In genomic region chr10:3978762-3979161, GRCh38 we compare ENCODE assay signal across 17 cellular contexts.
A peak's percentile ranks its signal among the peaks of the same experiment; 100 is the strongest.
DNase-seq lines count a peak whose midpoint lies in the region; TF ChIP-seq lines count a peak whose summit lies in the region.
"Had no signal": no experiment of that assay in that cellular context is flagged by ENCODE, and none has a peak within 500 bp of the region (broad histone marks: within the 10 kb centered on the region; RNA-seq: fewer than 3 reads in every experiment).

No MANE protein-coding gene starts in this region.

- H2BK120ac ChIP-seq in mesenchymal stem cell (ENCODE audit: low read depth, low read length) = peak overlapping the region; percentile 8

- H3K9me3 ChIP-seq in mesenchymal stem cell (ENCODE audit: control insufficient read depth, low read length) = peaks cover 15% of the 10 kb centered on the region
- H3K9me3 ChIP-seq: right lobe of liver had no signal

- H3K18ac ChIP-seq in mesenchymal stem cell (ENCODE audit: low read depth in 1 of 2, low read length in 2 of 2) = no peak overlapping the region

- no peaks in the 10 kb centered on the region for H3K27me3 Mint-ChIP-seq in activated CD4-positive, alpha-beta T cell treated with anti-CD3 and anti-CD28 coated beads, Interleukin-2, amount 10 ng/mL, durations not matched to agents 7 days and 5 days
- H3K27me3 Mint-ChIP-seq: type B pancreatic cell had no signal

- no peak overlapping the region for H3K4me2 ChIP-seq in mesenchymal stem cell (ENCODE audit: low read length, poor library complexity, severe bottlenecking)

- peaks cover 38% of the 10 kb centered on the region for H3K36me3 Mint-ChIP-seq in activated CD4-positive, alpha-beta T cell treated with anti-CD3 and anti-CD28 coated beads, Interleukin-2, amount 10 ng/mL, durations not matched to agents 7 days and 5 days (ENCODE audit: low read depth)

- H3K23ac ChIP-seq in mesenchymal stem cell (ENCODE audit: low read length in 2 of 2) = no peak overlapping the region

- no peak overlapping the region for H3K4ac ChIP-seq in mesenchymal stem cell (ENCODE audit: low read depth in 1 of 2, low read length in 2 of 2)

- H2AFZ ChIP-seq in mesenchymal stem cell (ENCODE audit: low read depth, low read length) = no peak overlapping the region

- no peak overlapping the region for H2BK5ac ChIP-seq in mesenchymal stem cell (ENCODE audit: low read depth, low read length, poor library complexity, severe bottlenecking)

- H3K36me3 ChIP-seq in mesenchymal stem cell (ENCODE audit: control insufficient read depth in 1 of 2, insufficient read depth in 2 of 2, low read depth in 1 of 2, low read length in 2 of 2) = no peaks in the 10 kb centered on the region
- H3K36me3 ChIP-seq: left lung, right lobe of liver had no signal

- no peaks in the 10 kb centered on the region for H3K79me1 ChIP-seq in mesenchymal stem cell (replicated peaks; ENCODE audit: low read length, poor library complexity, severe bottlenecking)

- 85% methylated on average over 3 of the region's 4 CpGs for WGBS in mesenchymal stem cell

- H3K4me1 ChIP-seq in mesenchymal stem cell (ENCODE audit: control insufficient read depth, insufficient read depth, low read depth, low read length) = peaks cover 5% of the 10 kb centered on the region
- H3K4me1 ChIP-seq: right lobe of liver had no signal

- H2BK12ac ChIP-seq in mesenchymal stem cell (ENCODE audit: low read length in 2 of 2) = no peak overlapping the region

- H3K9me3 Mint-ChIP-seq in activated CD4-positive, alpha-beta T cell treated with anti-CD3 and anti-CD28 coated beads, Interleukin-2, amount 10 ng/mL, durations not matched to agents 7 days and 5 days = peaks cover 31% of the 10 kb centered on the region

- DNase-seq in activated CD4-positive, alpha-beta T cell treated with anti-CD3 and anti-CD28 coated beads, Interleukin-2, amount 10 ng/mL, durations not matched to agents 7 days and 5 days = no peak
- DNase-seq in activated CD4-positive, alpha-beta T cell treated with anti-CD3 and anti-CD28 coated beads for 1 hour = no peak
- DNase-seq in LoVo (ENCODE audit: low spot score) (peak; percentile 54), mesenchymal stem cell (no peak), cerebellar nuclear complex (lab: John Stamatoyannopoulos, UW) (no peak), GM03348 (ENCODE audit: low spot score) (no peak), RWPE1 (ENCODE audit: low spot score) (no peak)
- peak; percentile 9 for DNase-seq in central memory CD4-positive, alpha-beta T cell
- DNase-seq: C1 segment of cervical spinal cord; DMS53; left lung; NCI-H2029; right lobe of liver; SHP77; stimulated activated naive CD4-positive, alpha-beta T cell treated with Interleukin-2 at 50 U/mL for 16 hours; T-helper 1 cell had no signal

- no peaks in the 10 kb centered on the region for H3K27me3 ChIP-seq in mesenchymal stem cell (ENCODE audit: control insufficient read depth in 1 of 2, insufficient read depth in 1 of 2, low read length in 2 of 2)
- H3K27me3 ChIP-seq: left lung, right lobe of liver had no signal

- POLR2A ChIA-PET in activated CD4-positive, alpha-beta T cell treated with anti-CD3 and anti-CD28 coated beads, Interleukin-2, amount 10 ng/mL, durations not matched to agents 7 days and 5 days (lab: Charles Lee) = no interaction called here
- POLR2A ChIA-PET in RWPE1 (lab: Yijun Ruan, JAX; ENCODE audit: low non-redundant PET) = no interaction called here

- CTCF ChIA-PET in activated CD4-positive, alpha-beta T cell treated with anti-CD3 and anti-CD28 coated beads, Interleukin-2, amount 10 ng/mL, durations not matched to agents 7 days and 5 days (lab: Charles Lee) = interaction anchor here (1.2 to 1.6 kb wide), 2 partner anchors 7 to 94 kb away, joined by 3 read pairs; no protein-coding TSS in a partner anchor
- CTCF ChIA-PET in RWPE1 (lab: Yijun Ruan, JAX) = no interaction called here

- no peak overlapping the region for H2BK15ac ChIP-seq in mesenchymal stem cell (ENCODE audit: low read depth, poor library complexity, severe bottlenecking)

- H2AK5ac ChIP-seq in mesenchymal stem cell (ENCODE audit: low read length, severe bottlenecking) = no peak overlapping the region

- no peak overlapping the region for H4K8ac ChIP-seq in mesenchymal stem cell (ENCODE audit: low read length)

- no peak overlapping the region for H3K4me3 Mint-ChIP-seq in activated CD4-positive, alpha-beta T cell treated with anti-CD3 and anti-CD28 coated beads, Interleukin-2, amount 10 ng/mL, durations not matched to agents 7 days and 5 days
- H3K4me3 Mint-ChIP-seq: type B pancreatic cell had no signal

- H4K91ac ChIP-seq in mesenchymal stem cell (ENCODE audit: low read length) = no peak overlapping the region

- TF ChIP-seq CTCF in RWPE1 (conservative IDR thresholded peaks at IDR 0.05; ENCODE audit: low read depth) = no peak

- peaks cover 56% of the 10 kb centered on the region for H3K4me1 Mint-ChIP-seq in activated CD4-positive, alpha-beta T cell treated with anti-CD3 and anti-CD28 coated beads, Interleukin-2, amount 10 ng/mL, durations not matched to agents 7 days and 5 days

- peak overlapping the region; percentile 15 for H3K27ac Mint-ChIP-seq in activated CD4-positive, alpha-beta T cell treated with anti-CD3 and anti-CD28 coated beads, Interleukin-2, amount 10 ng/mL, durations not matched to agents 7 days and 5 days
- H3K27ac Mint-ChIP-seq: type B pancreatic cell had no signal

- no peak overlapping the region for H3K9ac ChIP-seq in mesenchymal stem cell (ENCODE audit: low read length)

- H3K27ac ChIP-seq in mesenchymal stem cell (ENCODE audit: low read length, poor library complexity, severe bottlenecking) (no peak overlapping the region), RWPE1 (no peak overlapping the region)
- H3K27ac ChIP-seq: left lung, right lobe of liver had no signal

- H3K4me3 ChIP-seq in mesenchymal stem cell (ENCODE audit: insufficient read depth in 1 of 2, low read depth in 1 of 2, low read length in 2 of 2) = no peak overlapping the region
- H3K4me3 ChIP-seq: left lung, right lobe of liver had no signal

- no peak overlapping the region for H3K14ac ChIP-seq in mesenchymal stem cell (ENCODE audit: low read length in 2 of 2)

Comparison
In these comparisons a context has a peak if more than half of its experiments do, and no peak if none do; other contexts are left out.
1. DNase-seq: peak in LoVo (single experiment) and central memory CD4-positive, alpha-beta T cell (single experiment); none in activated CD4-positive, alpha-beta T cell treated with anti-CD3 and anti-CD28 coated beads, Interleukin-2, amount 10 ng/mL, durations not matched to agents 7 days and 5 days (single experiment), activated CD4-positive, alpha-beta T cell treated with anti-CD3 and anti-CD28 coated beads for 1 hour (single experiment), mesenchymal stem cell (single experiment), cerebellar nuclear complex (0 of 2), GM03348 (single experiment) and RWPE1 (single experiment).